15 cellular contexts compared by ENCODE assay signal in genomic region chr18:58908006-58908405, GRCh38. TPM values are rescaled to one million over a fixed set of nuclear protein-coding genes. Genes with fewer than 3 reads are reported as not detected.
DNase-seq lines count a peak whose midpoint lies in the region; ATAC-seq and TF ChIP-seq lines count a peak whose summit lies in the region.
"Had no signal": no experiment of that assay in that cellular context is flagged by ENCODE, and none has a peak within 500 bp of the region (broad histone marks: within the 10 kb centered on the region; RNA-seq: fewer than 3 reads in every experiment).

No MANE protein-coding gene starts in this region.

- POLR2A ChIA-PET in Caco-2 (lab: Charles Lee) = no interaction called here
- POLR2A ChIA-PET in activated CD4-positive, alpha-beta memory T cell treated with anti-CD3 and anti-CD28 coated beads, Interleukin-2, amount 10 ng/mL, durations not matched to agents 7 days and 5 days (lab: Charles Lee) = no interaction called here

- H3K79me2 ChIP-seq in SU-DHL-6 (ENCODE audit: insufficient read depth, low read length) = peaks cover 100% of the 10 kb centered on the region

- no peaks in the 10 kb centered on the region for H3K9me2 ChIP-seq in SU-DHL-6 (replicated peaks; ENCODE audit: insufficient read depth, low read length)

- peak overlapping the region; percentile 28 for H3K9ac ChIP-seq in SU-DHL-6 (ENCODE audit: low read length)

- H2AFZ ChIP-seq in SU-DHL-6 (ENCODE audit: low read depth, low read length, severe bottlenecking) = no peak overlapping the region

- TF ChIP-seq EP300 in Ishikawa (IDR thresholded peaks at IDR 0.05; ENCODE audit: borderline replicate concordance) = no peak

- H3K27me3 Mint-ChIP-seq in endothelial cell (ENCODE audit: unreplicated experiment) (peaks cover 3% of the 10 kb centered on the region), Caco-2 (ENCODE audit: insufficient read depth, unreplicated experiment) (no peaks in the 10 kb centered on the region)
- H3K27me3 Mint-ChIP-seq in activated CD4-positive, alpha-beta memory T cell treated with anti-CD3 and anti-CD28 coated beads, Interleukin-2, amount 10 ng/mL, durations not matched to agents 7 days and 5 days = peaks cover 5% of the 10 kb centered on the region

- ATAC-seq in psoas muscle = no peak
- ATAC-seq: HCT116 had no signal

- CTCF ChIA-PET in Caco-2 (lab: Charles Lee) = no interaction called here
- CTCF ChIA-PET in activated CD4-positive, alpha-beta memory T cell treated with anti-CD3 and anti-CD28 coated beads, Interleukin-2, amount 10 ng/mL, durations not matched to agents 7 days and 5 days (lab: Charles Lee) = interaction anchor here (0.7 kb wide), 1 partner anchor 798 kb away, joined by 4 read pairs; no protein-coding TSS in a partner anchor

- H3K4me2 ChIP-seq in SU-DHL-6 (ENCODE audit: low read depth, low read length, poor library complexity, severe bottlenecking) = peak overlapping the region; percentile 51

- TF ChIP-seq RAD21 in Ishikawa (IDR thresholded peaks at IDR 0.05; ENCODE audit: low read depth) = no peak

- H3K9me3 ChIP-seq in SU-DHL-6 (ENCODE audit: insufficient read depth, low read length) (no peaks in the 10 kb centered on the region), psoas muscle (no peaks in the 10 kb centered on the region), Caco-2 (no peaks in the 10 kb centered on the region)

- intact Hi-C loops in psoas muscle (cut with DNase I) = loop anchor here in 1 of 2 donors (10.0 kb wide), 1 partner anchor 47 kb away; no protein-coding TSS in a partner anchor
- intact Hi-C loops in Caco-2 (cut with micrococcal nuclease; ENCODE audit: unreplicated experiment) = no loop called here

- H3K36me3 Mint-ChIP-seq in endothelial cell (ENCODE audit: low read depth, unreplicated experiment) (peaks cover 30% of the 10 kb centered on the region), Caco-2 (ENCODE audit: insufficient read depth, unreplicated experiment) (peaks cover 12% of the 10 kb centered on the region)
- H3K36me3 Mint-ChIP-seq in activated CD4-positive, alpha-beta memory T cell treated with anti-CD3 and anti-CD28 coated beads, Interleukin-2, amount 10 ng/mL, durations not matched to agents 7 days and 5 days (ENCODE audit: low read depth) = no peaks in the 10 kb centered on the region

- H3K4me1 Mint-ChIP-seq in endothelial cell (ENCODE audit: unreplicated experiment) = peaks cover 38% of the 10 kb centered on the region
- no peaks in the 10 kb centered on the region for H3K4me1 Mint-ChIP-seq in Caco-2 (ENCODE audit: low read depth, unreplicated experiment)
- peaks cover 4% of the 10 kb centered on the region for H3K4me1 Mint-ChIP-seq in activated CD4-positive, alpha-beta memory T cell treated with anti-CD3 and anti-CD28 coated beads, Interleukin-2, amount 10 ng/mL, durations not matched to agents 7 days and 5 days

- H3K9me3 Mint-ChIP-seq in endothelial cell (ENCODE audit: unreplicated experiment) = no peaks in the 10 kb centered on the region
- no peaks in the 10 kb centered on the region for H3K9me3 Mint-ChIP-seq in Caco-2 (ENCODE audit: unreplicated experiment)
- no peaks in the 10 kb centered on the region for H3K9me3 Mint-ChIP-seq in activated CD4-positive, alpha-beta memory T cell treated with anti-CD3 and anti-CD28 coated beads, Interleukin-2, amount 10 ng/mL, durations not matched to agents 7 days and 5 days
- H3K9me3 Mint-ChIP-seq: CD4-positive, alpha-beta memory T cell had no signal

- H3K27ac ChIP-seq in SU-DHL-6 (ENCODE audit: low read depth, low read length) (peak overlapping the region; percentile 78), psoas muscle (peak overlapping the region; percentile 15)

- DNase-seq in endothelial cell (ENCODE audit: low spot score) = no peak
- DNase-seq in psoas muscle = no peak
- no peak for DNase-seq in T-helper 1 cell
- no peak for DNase-seq in Caco-2
- DNase-seq in activated CD4-positive, alpha-beta memory T cell treated with anti-CD3 and anti-CD28 coated beads, Interleukin-2, amount 10 ng/mL, durations not matched to agents 7 days and 5 days = no peak
- DNase-seq: CD4-positive, alpha-beta memory T cell; DND-41; GDM1; KG1; NCI-H1436; NCI-H2029 treated with DMSO at 0.1 percent for 48 hours; NCI-H510A treated with DMSO at 0.1 percent for 48 hours had no signal

- no peak overlapping the region for H3K27ac Mint-ChIP-seq in endothelial cell (ENCODE audit: unreplicated experiment)
- H3K27ac Mint-ChIP-seq in Caco-2 (ENCODE audit: unreplicated experiment) = no peak overlapping the region
- H3K27ac Mint-ChIP-seq in activated CD4-positive, alpha-beta memory T cell treated with anti-CD3 and anti-CD28 coated beads, Interleukin-2, amount 10 ng/mL, durations not matched to agents 7 days and 5 days = no peak overlapping the region
- H3K27ac Mint-ChIP-seq: CD4-positive, alpha-beta memory T cell had no signal

- peak overlapping the region; percentile 6 for H3K4me3 Mint-ChIP-seq in endothelial cell (ENCODE audit: unreplicated experiment)
- H3K4me3 Mint-ChIP-seq in Caco-2 (ENCODE audit: unreplicated experiment) = no peak overlapping the region
- H3K4me3 Mint-ChIP-seq in activated CD4-positive, alpha-beta memory T cell treated with anti-CD3 and anti-CD28 coated beads, Interleukin-2, amount 10 ng/mL, durations not matched to agents 7 days and 5 days = no peak overlapping the region
- H3K4me3 Mint-ChIP-seq: CD4-positive, alpha-beta memory T cell had no signal

- H3K27me3 ChIP-seq in SU-DHL-6 (ENCODE audit: low read length) (no peaks in the 10 kb centered on the region), psoas muscle (ENCODE audit: insufficient read depth in 3 of 3, low read length in 2 of 3) (no peaks in the 10 kb centered on the region), Caco-2 (replicated peaks; ENCODE audit: control insufficient read depth, insufficient read depth, low read length) (no peaks in the 10 kb centered on the region)

- TF ChIP-seq CTCF in SU-DHL-6 (IDR thresholded peaks at IDR 0.05; ENCODE audit: insufficient read depth, low read length, poor library complexity, severe bottlenecking) (no peak), endothelial cell (IDR thresholded peaks at IDR 0.05; ENCODE audit: unreplicated experiment) (no peak), psoas muscle (IDR thresholded peaks at IDR 0.05) (no peak), Caco-2 (IDR thresholded peaks at IDR 0.05; ENCODE audit: insufficient read depth in 1 of 2, low read depth in 1 of 2, low read length in 1 of 2, severe bottlenecking in 1 of 2, unreplicated experiment in 1 of 2) (no peak)

- no peaks in the 10 kb centered on the region for H4K20me1 ChIP-seq in SU-DHL-6 (ENCODE audit: low read depth, low read length)

- WGBS in psoas muscle, 3 donors = 33 to 53% (median 47%) methylated on average over 1 of the region's 1 CpG

- H3K4me1 ChIP-seq in psoas muscle (peaks cover 50% of the 10 kb centered on the region), Caco-2 (no peaks in the 10 kb centered on the region)

- H3F3A ChIP-seq in SU-DHL-6 (ENCODE audit: insufficient read depth) = peaks cover 44% of the 10 kb centered on the region

- H3K4me3 ChIP-seq in SU-DHL-6 (ENCODE audit: insufficient read depth, low read length, poor library complexity, severe bottlenecking) (no peak overlapping the region), psoas muscle (no peak overlapping the region), Caco-2 (ENCODE audit: low read depth, low read length) (no peak overlapping the region)

- no TSS peak for BruUV-seq in Caco-2 (replicated peaks; lab: Mats Ljungman, UMichigan)

- H3K36me3 ChIP-seq in SU-DHL-6 (ENCODE audit: low read length) (peaks cover 17% of the 10 kb centered on the region; the same call in 1 of the 2 replicates), psoas muscle (ENCODE audit: insufficient read depth in 1 of 2, low read depth in 1 of 2) (peaks cover 4 to 19% of the 10 kb centered on the region in 2 donors), Caco-2 (ENCODE audit: control insufficient read depth, insufficient read depth, low read length) (no peaks in the 10 kb centered on the region)

TF ChIP-seq in Ishikawa, 13 proteins besides CTCF, POLR2A, EP300 and RAD21:
- TF ChIP-seq, protein P1, sequence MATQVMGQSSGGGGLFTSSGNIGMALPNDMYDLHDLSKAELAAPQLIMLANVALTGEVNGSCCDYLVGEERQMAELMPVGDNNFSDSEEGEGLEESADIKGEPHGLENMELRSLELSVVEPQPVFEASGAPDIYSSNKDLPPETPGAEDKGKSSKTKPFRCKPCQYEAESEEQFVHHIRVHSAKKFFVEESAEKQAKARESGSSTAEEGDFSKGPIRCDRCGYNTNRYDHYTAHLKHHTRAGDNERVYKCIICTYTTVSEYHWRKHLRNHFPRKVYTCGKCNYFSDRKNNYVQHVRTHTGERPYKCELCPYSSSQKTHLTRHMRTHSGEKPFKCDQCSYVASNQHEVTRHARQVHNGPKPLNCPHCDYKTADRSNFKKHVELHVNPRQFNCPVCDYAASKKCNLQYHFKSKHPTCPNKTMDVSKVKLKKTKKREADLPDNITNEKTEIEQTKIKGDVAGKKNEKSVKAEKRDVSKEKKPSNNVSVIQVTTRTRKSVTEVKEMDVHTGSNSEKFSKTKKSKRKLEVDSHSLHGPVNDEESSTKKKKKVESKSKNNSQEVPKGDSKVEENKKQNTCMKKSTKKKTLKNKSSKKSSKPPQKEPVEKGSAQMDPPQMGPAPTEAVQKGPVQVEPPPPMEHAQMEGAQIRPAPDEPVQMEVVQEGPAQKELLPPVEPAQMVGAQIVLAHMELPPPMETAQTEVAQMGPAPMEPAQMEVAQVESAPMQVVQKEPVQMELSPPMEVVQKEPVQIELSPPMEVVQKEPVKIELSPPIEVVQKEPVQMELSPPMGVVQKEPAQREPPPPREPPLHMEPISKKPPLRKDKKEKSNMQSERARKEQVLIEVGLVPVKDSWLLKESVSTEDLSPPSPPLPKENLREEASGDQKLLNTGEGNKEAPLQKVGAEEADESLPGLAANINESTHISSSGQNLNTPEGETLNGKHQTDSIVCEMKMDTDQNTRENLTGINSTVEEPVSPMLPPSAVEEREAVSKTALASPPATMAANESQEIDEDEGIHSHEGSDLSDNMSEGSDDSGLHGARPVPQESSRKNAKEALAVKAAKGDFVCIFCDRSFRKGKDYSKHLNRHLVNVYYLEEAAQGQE (IDR thresholded peaks at IDR 0.05; ENCODE audit: low read depth) = no peak
- TF ChIP-seq NFIC (IDR thresholded peaks at IDR 0.05) (0 out of 2 replicates have a peak, but pooled peaks have one; percentile 18), YY1 (IDR thresholded peaks at IDR 0.05; ENCODE audit: low read depth) (no peak), TAF1 (IDR thresholded peaks at IDR 0.05; ENCODE audit: low read depth) (no peak), MAX (IDR thresholded peaks at IDR 0.05) (no peak)

RNA-seq across cellular contexts. Expression of gene ZNF532, which starts 43.3 kb away (rescaled TPM):
- total RNA-seq in endothelial cell (ENCODE audit: unreplicated experiment) = 178 TPM
- total RNA-seq in psoas muscle = 100 to 1,000 TPM in 1 of 4 donors, 10 to 100 TPM in 3; 68.8 to 105 (median 84.7) TPM
- polyA plus RNA-seq in psoas muscle = 10 to 100 TPM; 13.6 to 41.9 (median 22.7) TPM
- 27.7 and 32.7 TPM in 2 replicates for total RNA-seq in Caco-2 (2022)
- total RNA-seq in activated CD4-positive, alpha-beta memory T cell treated with anti-CD3 and anti-CD28 coated beads, Interleukin-2, amount 10 ng/mL, durations not matched to agents 7 days and 5 days = 1 to 10 TPM; 3.4 to 4.2 TPM
